Comparison of ENCODE assay signal across 9 cellular contexts in genomic region chr5:170861855-170862766, GRCh38. TPM values are rescaled to one million over a fixed set of nuclear protein-coding genes. Genes with fewer than 3 reads are reported as not detected.
DNase-seq lines count a peak whose midpoint lies in the region; FAIRE-seq and TF ChIP-seq lines count a peak whose summit lies in the region.
"Had no signal": no experiment of that assay in that cellular context is flagged by ENCODE, and none has a peak within 500 bp of the region (broad histone marks: within the 10 kb centered on the region; RNA-seq: fewer than 3 reads in every experiment).

Gene RANBP17 (plus strand): TSS chr5:170862018.

- in situ Hi-C loops in GM13976 (cut with MboI; ENCODE audit: low sequenced_read_pairs, unreplicated experiment) = no loop called here

- peak within 1 kb of the TSS; percentile 70 for H3K4me3 ChIP-seq in bronchial epithelial cell (ENCODE audit: low read depth, low read length)
- peak within 1 kb of the TSS; percentile 63 for H3K4me3 ChIP-seq in skeletal muscle cell (ENCODE audit: low read depth, low read length)
- H3K4me3 ChIP-seq: BLaER1 had no signal

- DNase-seq in NCI-H187 (lab: John Stamatoyannopoulos, UW) (peak; percentile 46 to 60), NCI-H187 treated with DMSO at 0.1 percent for 48 hours (lab: John Stamatoyannopoulos, UW) (no peak), NCI-H446 (lab: John Stamatoyannopoulos, UW) (peak; percentile 41 to 85), bronchial epithelial cell (ENCODE audit: low read depth) (peak; percentile 50), iPS-NIHi11 (ENCODE audit: low spot score) (peak; percentile 100), skeletal muscle cell (ENCODE audit: low read depth) (peak; percentile 37), DMS153 (lab: John Stamatoyannopoulos, UW) (no peak), GM13976 (ENCODE audit: low spot score) (no peak)

- no peak for FAIRE-seq in bronchial epithelial cell (lab: Jason Lieb, UNC)

- H3K27me3 ChIP-seq in bronchial epithelial cell (ENCODE audit: control insufficient read depth, insufficient read depth, low read length) = no peaks in the 10 kb centered on the region
- H3K27me3 ChIP-seq: BLaER1 had no signal

- no peaks in the 10 kb centered on the region for H3K36me3 ChIP-seq in bronchial epithelial cell (ENCODE audit: control insufficient read depth, insufficient read depth, low read length)
- H3K36me3 ChIP-seq: BLaER1 had no signal

- TF ChIP-seq CTCF in bronchial epithelial cell (IDR thresholded peaks at IDR 0.05; ENCODE audit: insufficient read depth, low read length, severe bottlenecking) (peak; percentile 8), GM13976 (IDR thresholded peaks at IDR 0.05; ENCODE audit: borderline replicate concordance, control extremely low read depth, extremely low read depth, insufficient read depth, missing control alignments) (no peak)

RNA-seq across cellular contexts. Expression of gene RANBP17, which starts in this region (rescaled TPM):
- 6.8 and 10.6 TPM in 2 replicates for total RNA-seq in bronchial epithelial cell

Comparison
In these comparisons a context has a peak if more than half of its experiments do, and no peak if none do; other contexts are left out.
1. DNase-seq: peak in NCI-H187 (2 of 2), NCI-H446 (2 of 2), bronchial epithelial cell (single experiment), iPS-NIHi11 (single experiment) and skeletal muscle cell (single experiment); none in NCI-H187 treated with DMSO at 0.1 percent for 48 hours (single experiment), DMS153 (single experiment) and GM13976 (single experiment).